ENCODE assay signal across 8 cellular contexts in genomic region chr15:90232941-90233700, GRCh38. TPM values are rescaled to one million over a fixed set of nuclear protein-coding genes. Genes with fewer than 3 reads are reported as not detected.
DNase-seq lines count a peak whose midpoint lies in the region; ATAC-seq and TF ChIP-seq lines count a peak whose summit lies in the region.

No MANE protein-coding gene starts in this region.

- peaks cover 9% of the 10 kb centered on the region for H3K36me3 Mint-ChIP-seq in neural progenitor cell

- peaks cover 17% of the 10 kb centered on the region for H3K4me1 Mint-ChIP-seq in neural progenitor cell

- H3K4me1 ChIP-seq in neural progenitor cell (no peaks in the 10 kb centered on the region), thyroid gland (peaks cover 20 to 25% of the 10 kb centered on the region in 2 donors)

- in situ Hi-C loops in GM13976 (cut with MboI; ENCODE audit: low sequenced_read_pairs, unreplicated experiment), result no loop called here

- H3K27me3 Mint-ChIP-seq in neural progenitor cell (ENCODE audit: insufficient read depth, low read depth), result peaks cover 3% of the 10 kb centered on the region

- no peak overlapping the region for H3K27ac Mint-ChIP-seq in neural progenitor cell

- H3K9ac ChIP-seq in neural progenitor cell, result no peak overlapping the region

- peaks cover 6% of the 10 kb centered on the region for H3F3A ChIP-seq in neural progenitor cell (ENCODE audit: low read depth)

- H3K36me3 ChIP-seq in neural progenitor cell (no peaks in the 10 kb centered on the region), thyroid gland (peaks cover 32 to 33% of the 10 kb centered on the region in 2 donors)

- H3K9me3 Mint-ChIP-seq in neural progenitor cell, result no peaks in the 10 kb centered on the region

- peak; percentile 47 for DNase-seq in GM13976 (ENCODE audit: low spot score)
- DNase-seq in NOMO-1 treated with DMSO at 0.1 percent for 48 hours (lab: John Stamatoyannopoulos, UW; ENCODE audit: unreplicated experiment), result peak; percentile 41
- DNase-seq in activated T-cell treated with anti-CD3 and anti-CD28 coated beads, Interleukin-2, amount 50 U/mL, for 48 hours, result peak; percentile 83
- DNase-seq in fibroblast of pulmonary artery (ENCODE audit: low read depth), result peak; percentile 29
- DNase-seq in neural progenitor cell (ENCODE audit: low spot score), result peak; percentile 72
- DNase-seq in thyroid gland, result peak; percentile 68 to 70

- peak overlapping the region; percentile 98 for H3K4me2 ChIP-seq in neural progenitor cell

- H3K4me3 Mint-ChIP-seq in neural progenitor cell, result peak overlapping the region; percentile 84

- TF ChIP-seq CTCF in 22Rv1 (IDR thresholded peaks at IDR 0.05) (peak; percentile 56), GM13976 (IDR thresholded peaks at IDR 0.05; ENCODE audit: borderline replicate concordance, control extremely low read depth, extremely low read depth, insufficient read depth, missing control alignments) (peak; percentile 38), fibroblast of pulmonary artery (IDR thresholded peaks at IDR 0.05; ENCODE audit: low read length, missing control alignments) (peak; percentile 44), neural progenitor cell (IDR thresholded peaks at IDR 0.05) (peak; percentile 54), thyroid gland (IDR thresholded peaks at IDR 0.05) (peak in 4 of 6 experiments; percentile 46 to 54 (median 50))

- peak overlapping the region; percentile 89 for H2AFZ ChIP-seq in neural progenitor cell (replicated peaks)

- no peaks in the 10 kb centered on the region for H3K79me2 ChIP-seq in neural progenitor cell (ENCODE audit: low read depth)

- intact Hi-C loops in thyroid gland (cut with DNase I), result no loop called here

- no peak for TF ChIP-seq POLR2A in thyroid gland (IDR thresholded peaks at IDR 0.05)

- peaks cover 11% of the 10 kb centered on the region for H3K27me3 ChIP-seq in neural progenitor cell
- H3K27me3 ChIP-seq in thyroid gland, result no peaks in the 10 kb centered on the region

- H4K20me1 ChIP-seq in neural progenitor cell (ENCODE audit: low read depth), result peaks cover 7% of the 10 kb centered on the region

- 5 to 6% methylated on average over 11 to 18 of the region's 30 CpGs for WGBS in thyroid gland, 2 donors

- H3K4me3 ChIP-seq in fibroblast of pulmonary artery (replicated peaks; ENCODE audit: low read depth, low read length), result peak overlapping the region; percentile 84
- peak overlapping the region; percentile 91 for H3K4me3 ChIP-seq in neural progenitor cell
- peak overlapping the region; percentile 66 to 95 (median 67) for H3K4me3 ChIP-seq in thyroid gland (replicated peaks in 1 of 3)

- peak; percentile 46 for ATAC-seq in HG02943 (IDR thresholded peaks at IDR 0.05; ENCODE audit: low read depth, unreplicated experiment)

- H3K9me3 ChIP-seq in neural progenitor cell (ENCODE audit: low read depth) (no peaks in the 10 kb centered on the region), thyroid gland (no peaks in the 10 kb centered on the region)

- H3K27ac ChIP-seq in 22Rv1 (peak overlapping the region; percentile 86), neural progenitor cell (no peak overlapping the region), thyroid gland (peak overlapping the region; percentile 76 to 88 (median 86))

RNA-seq across cellular contexts. Expression of gene CIB1, which starts 0.6 kb away (rescaled TPM):
- total RNA-seq in neural progenitor cell (ENCODE audit: low replicate concordance) (5.2 and 7.7 TPM in 2 replicates), thyroid gland (10 to 100 TPM; 24.3 to 90.0 (median 30.8) TPM)

RNA-seq across cellular contexts. Expression of gene GDPGP1, which starts 0.9 kb away (rescaled TPM):
- total RNA-seq in neural progenitor cell (ENCODE audit: low replicate concordance) (0.67 and 3.5 TPM in 2 replicates), thyroid gland (10 to 100 TPM in 2 of 4 donors, 1 to 10 TPM in 2; 7.1 to 28.1 (median 13.6) TPM)

RNA-seq across cellular contexts. Expression of gene TTLL13, which starts 16.2 kb away (rescaled TPM):
- 0.19 TPM in 1 of 2 replicates, not detected in the other for total RNA-seq in neural progenitor cell (ENCODE audit: low replicate concordance)
- under 1 TPM in 2 of 4 donors, not detected in 2; 0.13 to 0.22 TPM for total RNA-seq in thyroid gland

RNA-seq across cellular contexts. Expression of gene SEMA4B, which starts 32.0 kb away (rescaled TPM):
- total RNA-seq in neural progenitor cell (ENCODE audit: low replicate concordance) (7.7 and 18.9 TPM in 2 replicates), thyroid gland (100 to 1,000 TPM in 1 of 4 donors, 10 to 100 TPM in 3; 49.5 to 163 (median 69.9) TPM)

RNA-seq across cellular contexts. Expression of gene NGRN, which starts 32.4 kb away (rescaled TPM):
- total RNA-seq in neural progenitor cell (ENCODE audit: low replicate concordance), result 47.8 and 66.8 TPM in 2 replicates
- 100 to 1,000 TPM in 1 of 4 donors, 10 to 100 TPM in 3; 80.7 to 159 (median 96.4) TPM for total RNA-seq in thyroid gland

Comparison
In these comparisons a context has a peak if more than half of its experiments do, and no peak if none do; other contexts are left out.
1. DNase-seq: peak in every context shown above with its lines; median percentile 83 in activated T-cell treated with anti-CD3 and anti-CD28 coated beads, Interleukin-2, amount 50 U/mL, for 48 hours; 72 in neural progenitor cell; 69 in thyroid gland; 47 in GM13976; 41 in NOMO-1 treated with DMSO at 0.1 percent for 48 hours; 29 in fibroblast of pulmonary artery.